Comparison of ENCODE assay signal across 17 cellular contexts in genomic region chr13:61727714-61728275, GRCh38.
DNase-seq lines count a peak whose midpoint lies in the region; ATAC-seq and TF ChIP-seq lines count a peak whose summit lies in the region.
"Had no signal": no experiment of that assay in that cellular context is flagged by ENCODE, and none has a peak within 500 bp of the region (broad histone marks: within the 10 kb centered on the region; RNA-seq: fewer than 3 reads in every experiment).

No MANE protein-coding gene starts in this region.

- TF ChIP-seq CTCF in SK-N-SH (IDR thresholded peaks at IDR 0.05) = no peak
- no peak for TF ChIP-seq CTCF in fibroblast of mammary gland (conservative IDR thresholded peaks at IDR 0.05; ENCODE audit: control insufficient read depth, insufficient read depth, low read depth, low read length)
- no peak for TF ChIP-seq CTCF in osteocyte (IDR thresholded peaks at IDR 0.05)
- TF ChIP-seq CTCF in GM10248 (IDR thresholded peaks at IDR 0.05; ENCODE audit: control extremely low read depth, extremely low read depth, low read depth, missing control alignments) = no peak

- POLR2A ChIA-PET in SK-N-SH (lab: Yijun Ruan, JAX) (no interaction called here), GM10248 (lab: Yijun Ruan, JAX) (no interaction called here)

- H3K36me3 ChIP-seq in SK-N-SH (replicated peaks in 1 of 2; ENCODE audit: control insufficient read depth in 1 of 2, insufficient read depth in 2 of 2, low read length in 1 of 2) = no peaks in the 10 kb centered on the region
- H3K36me3 ChIP-seq: gastroesophageal sphincter, left ventricle myocardium inferior, ovary, stomach, upper lobe of left lung had no signal

- peak overlapping the region; percentile 5 for H3K27ac Mint-ChIP-seq in osteocyte (ENCODE audit: unreplicated experiment)

- peaks cover 12% of the 10 kb centered on the region for H3K4me1 Mint-ChIP-seq in osteocyte (ENCODE audit: unreplicated experiment)

- no peaks in the 10 kb centered on the region for H3K79me2 ChIP-seq in SK-N-SH (ENCODE audit: insufficient read depth)

- no peak overlapping the region for H3K4me2 ChIP-seq in SK-N-SH

- H3K9ac ChIP-seq in SK-N-SH = no peak overlapping the region

- TF ChIP-seq RAD21 in SK-N-SH (IDR thresholded peaks at IDR 0.05; ENCODE audit: low read length) = no peak

- no peaks in the 10 kb centered on the region for H3F3A ChIP-seq in SK-N-SH (replicated peaks; ENCODE audit: insufficient read depth)

- CTCF ChIA-PET in SK-N-SH (lab: Yijun Ruan, JAX) (interaction anchor here (0.5 to 1.1 kb wide), 2 partner anchors 12 to 47 kb away, joined by 3 to 4 read pairs; no protein-coding TSS in a partner anchor), GM10248 (lab: Yijun Ruan, JAX) (interaction anchor here (1.1 kb wide), 1 partner anchor 9 kb away, joined by 3 read pairs; no protein-coding TSS in a partner anchor)

- H3K9me3 ChIP-seq in SK-N-SH = no peaks in the 10 kb centered on the region
- H3K9me3 ChIP-seq: gastroesophageal sphincter, left ventricle myocardium inferior, ovary, stomach, upper lobe of left lung had no signal

- WGBS in SK-N-SH (ENCODE audit: low lambda C conversion rate) = 16% methylated on average over 2 of the region's 2 CpGs

- no peak for ATAC-seq in GM19324 (IDR thresholded peaks at IDR 0.05; ENCODE audit: low FRiP score, unreplicated experiment)
- ATAC-seq: gastroesophageal sphincter had no signal

- H3K9me3 Mint-ChIP-seq in osteocyte (ENCODE audit: unreplicated experiment) = no peaks in the 10 kb centered on the region

- no peak for TF ChIP-seq EP300 in SK-N-SH (IDR thresholded peaks at IDR 0.05; ENCODE audit: borderline replicate concordance in 1 of 2, low read depth in 1 of 2, low read length in 1 of 2)

- no peaks in the 10 kb centered on the region for H3K27me3 Mint-ChIP-seq in osteocyte (ENCODE audit: unreplicated experiment)

- no peaks in the 10 kb centered on the region; the same call in 1 of the 2 replicates for H3K9me2 ChIP-seq in SK-N-SH

- H2AFZ ChIP-seq in SK-N-SH (ENCODE audit: low read depth) = no peak overlapping the region

- H3K4me1 ChIP-seq in SK-N-SH (ENCODE audit: control insufficient read depth in 1 of 2, insufficient read depth in 2 of 2, low read depth in 1 of 2, low read length in 1 of 2) = peaks cover 4% of the 10 kb centered on the region in 2 experiments; a peak in 2 of 4 replicates
- H3K4me1 ChIP-seq: left ventricle myocardium inferior had no signal

- no peaks in the 10 kb centered on the region for H3K27me3 ChIP-seq in SK-N-SH (ENCODE audit: insufficient read depth)
- H3K27me3 ChIP-seq: gastroesophageal sphincter, ovary, stomach, upper lobe of left lung had no signal

- DNase-seq in Daoy (ENCODE audit: low read depth) (peak; percentile 0), SK-N-SH (no peak), fibroblast of mammary gland (ENCODE audit: low read depth) (peak; percentile 18), osteocyte (ENCODE audit: extremely low spot score, unreplicated experiment) (no peak), GM10248 (ENCODE audit: extremely low spot score) (no peak), AG08396 (ENCODE audit: low spot score) (no peak), GOT3 (lab: John Stamatoyannopoulos, UW) (no peak)
- DNase-seq: activated CD4-positive, alpha-beta T cell treated with anti-CD3 and anti-CD28 coated beads for 48 hours; activated effector memory CD4-positive, alpha-beta T cell treated with Interleukin-2 at 50 U/mL for 16 hours; AML-193; COR-L47; left ventricle myocardium inferior; ovary; stomach; upper lobe of left lung had no signal

- H3K4me3 Mint-ChIP-seq in osteocyte (ENCODE audit: unreplicated experiment) = no peak overlapping the region

- H3K4me3 ChIP-seq in SK-N-SH (ENCODE audit: low read depth in 2 of 2, low read length in 1 of 2) (no peak overlapping the region), fibroblast of mammary gland (ENCODE audit: control insufficient read depth, low read depth, low read length) (no peak overlapping the region)
- H3K4me3 ChIP-seq: gastroesophageal sphincter, left ventricle myocardium inferior, ovary, stomach, upper lobe of left lung had no signal

- H4K20me1 ChIP-seq in SK-N-SH (ENCODE audit: insufficient read depth) = no peaks in the 10 kb centered on the region

- no peak overlapping the region for H3K27ac ChIP-seq in SK-N-SH (ENCODE audit: low read depth in 2 of 2, low read length in 1 of 2)
- H3K27ac ChIP-seq: gastroesophageal sphincter, left ventricle myocardium inferior, ovary, stomach, upper lobe of left lung had no signal

- H3K36me3 Mint-ChIP-seq in osteocyte (ENCODE audit: unreplicated experiment) = no peaks in the 10 kb centered on the region

TF ChIP-seq in SK-N-SH, 30 proteins besides CTCF, POLR2A, EP300 and RAD21:
- no peak for TF ChIP-seq ZBTB33 (IDR thresholded peaks at IDR 0.05; ENCODE audit: borderline replicate concordance, low read depth)
- 0 out of 2 replicates have a peak, but pooled peaks have one; percentile 38 for TF ChIP-seq GATA2 (CRISPR knock-in tag; IDR thresholded peaks at IDR 0.05)

Comparison
In these comparisons a context has a peak if more than half of its experiments do, and no peak if none do; other contexts are left out.
1. DNase-seq: peak in Daoy (single experiment) and fibroblast of mammary gland (single experiment); none in SK-N-SH (single experiment), osteocyte (single experiment), GM10248 (single experiment), AG08396 (single experiment) and GOT3 (single experiment).